32 cellular contexts compared by ENCODE assay signal in genomic region chr2:128058114-128058513, GRCh38.
"Had no signal": no experiment of that assay in that cellular context is flagged by ENCODE, and none has a peak within 500 bp of the region (broad histone marks: within the 10 kb centered on the region; RNA-seq: fewer than 3 reads in every experiment).

No MANE protein-coding gene starts in this region.

- H3K9me3 ChIP-seq: esophagus squamous epithelium, gastroesophageal sphincter had no signal

- H3K27ac Mint-ChIP-seq: activated CD4-positive, alpha-beta memory T cell treated with anti-CD3 and anti-CD28 coated beads for 36 hours; activated CD4-positive, alpha-beta T cell treated with anti-CD3 and anti-CD28 coated beads for 36 hours; activated CD4-positive, alpha-beta T cell treated with anti-CD3 and anti-CD28 coated beads, Interleukin-2, amount 10 ng/mL, durations not matched to agents 24 days and 14 days; activated CD8-positive, alpha-beta memory T cell treated with anti-CD3 and anti-CD28 coated beads, Interleukin-2, amount 10 ng/mL, durations not matched to agents 7 days and 5 days; activated CD8-positive, alpha-beta T cell treated with anti-CD3 and anti-CD28 coated beads, Interleukin-2, amount 10 ng/mL, durations not matched to agents 7 days and 5 days; activated naive CD4-positive, alpha-beta T cell treated with anti-CD3 and anti-CD28 coated beads, Interleukin-2, amount 10 ng/mL, durations not matched to agents 7 days and 5 days; activated naive CD8-positive, alpha-beta T cell; activated T-helper 1 cell treated with anti-CD3 and anti-CD28 coated beads, Interleukin-12 subunit alpha, Interleukin-12 subunit beta, Interleukin-2, Interleukin-4 antibody, amounts not matched to agents 30 ng/mL and 10 ng/mL and 1 ng/mL, durations not matched to agents 14 hours and 24 hours and 36 hours; activated T-helper 2 cell treated with anti-CD3 and anti-CD28 coated beads, Interferon-gamma antibody, Interleukin-2, Interleukin-4, amounts not matched to agents 10 μg/mL and 5 μg/mL and 100 μg/mL, durations not matched to agents 14 hours and 24 hours and 36 hours; effector memory CD8-positive, alpha-beta T cell; T-helper 17 cell; T-helper 2 cell treated with Interferon-gamma antibody and Interleukin-4, amounts not matched to agents 5 μg/mL and 100 μg/mL, for 36 hours had no signal

- H3K4me3 ChIP-seq: esophagus squamous epithelium, gastroesophageal sphincter had no signal

- ATAC-seq: activated CD4-positive, alpha-beta T cell treated with anti-CD3 and anti-CD28 coated beads for 36 hours; activated CD8-positive, alpha-beta memory T cell treated with anti-CD3 and anti-CD28 coated beads, Interleukin-2, amount 10 ng/mL, durations not matched to agents 7 days and 5 days; activated CD8-positive, alpha-beta T cell treated with anti-CD3 and anti-CD28 coated beads, Interleukin-2, amount 10 ng/mL, durations not matched to agents 7 days and 5 days; effector memory CD8-positive, alpha-beta T cell; gastroesophageal sphincter; T-helper 17 cell had no signal

- H3K27ac ChIP-seq: brain microvascular endothelial cell, epithelial cell of prostate, esophagus squamous epithelium, gastroesophageal sphincter had no signal

- H3K27me3 ChIP-seq: brain microvascular endothelial cell had no signal

- H3K36me3 ChIP-seq: brain microvascular endothelial cell, esophagus squamous epithelium, gastroesophageal sphincter had no signal

- DNase-seq: activated CD4-positive, alpha-beta memory T cell treated with anti-CD3 and anti-CD28 coated beads for 36 hours; activated CD4-positive, alpha-beta T cell treated with anti-CD3 and anti-CD28 coated beads for 36 hours; activated CD4-positive, alpha-beta T cell treated with anti-CD3 and anti-CD28 coated beads, Interleukin-2, amount 10 ng/mL, durations not matched to agents 24 days and 14 days; activated CD4-positive, CD25-positive, alpha-beta regulatory T cell; activated CD4-positive, CD25-positive, alpha-beta regulatory T cell treated with anti-CD3 and anti-CD28 coated beads, Interleukin-2, amount 50 U/mL, for 72 hours; activated CD8-positive, alpha-beta memory T cell treated with anti-CD3 and anti-CD28 coated beads, Interleukin-2, amount 10 ng/mL, durations not matched to agents 7 days and 5 days; activated CD8-positive, alpha-beta memory T cell treated with anti-CD3 and anti-CD28 coated beads, Interleukin-2, amount 50 U/mL, for 4 hours; activated CD8-positive, alpha-beta T cell treated with anti-CD3 and anti-CD28 coated beads, Interleukin-2, amount 10 ng/mL, durations not matched to agents 7 days and 5 days; activated effector memory CD4-positive, alpha-beta T cell treated with anti-CD3 and anti-CD28 coated beads, Interleukin-2, amount 50 U/mL, for 16 hours; activated naive CD4-positive, alpha-beta T cell; activated naive CD4-positive, alpha-beta T cell treated with anti-CD3 and anti-CD28 coated beads, Interleukin-2, amount 10 ng/mL, durations not matched to agents 7 days and 5 days; activated T-cell treated with anti-CD3 and anti-CD28 coated beads, Interleukin-2, amount 50 U/mL, for 1 hour; activated T-cell treated with anti-CD3 and anti-CD28 coated beads, Interleukin-2, amount 50 U/mL, for 48 hours; amniotic stem cell; anterior cingulate cortex; brain microvascular endothelial cell; cortex of kidney; dermis blood vessel endothelial cell; effector CD4-positive, alpha-beta T cell; effector memory CD8-positive, alpha-beta T cell; esophagus squamous epithelium; foreskin melanocyte; hippocampal formation; T-helper 17 cell; T1000 had no signal

- H3K9me3 Mint-ChIP-seq: activated CD4-positive, alpha-beta memory T cell treated with anti-CD3 and anti-CD28 coated beads for 36 hours; activated CD4-positive, alpha-beta T cell treated with anti-CD3 and anti-CD28 coated beads, Interleukin-2, amount 10 ng/mL, durations not matched to agents 24 days and 14 days; activated naive CD4-positive, alpha-beta T cell treated with anti-CD3 and anti-CD28 coated beads, Interleukin-2, amount 10 ng/mL, durations not matched to agents 7 days and 5 days; activated T-helper 1 cell treated with anti-CD3 and anti-CD28 coated beads, Interleukin-12 subunit alpha, Interleukin-12 subunit beta, Interleukin-2, Interleukin-4 antibody, amounts not matched to agents 30 ng/mL and 10 ng/mL and 1 ng/mL, durations not matched to agents 14 hours and 24 hours and 36 hours; activated T-helper 2 cell treated with anti-CD3 and anti-CD28 coated beads, Interferon-gamma antibody, Interleukin-2, Interleukin-4, amounts not matched to agents 10 μg/mL and 5 μg/mL and 100 μg/mL, durations not matched to agents 14 hours and 24 hours and 36 hours; central memory CD8-positive, alpha-beta T cell; effector memory CD8-positive, alpha-beta T cell; T-helper 2 cell treated with Interferon-gamma antibody and Interleukin-4, amounts not matched to agents 5 μg/mL and 100 μg/mL, for 36 hours had no signal

- H3K36me3 Mint-ChIP-seq: activated CD4-positive, alpha-beta memory T cell treated with anti-CD3 and anti-CD28 coated beads for 36 hours; activated CD8-positive, alpha-beta memory T cell treated with anti-CD3 and anti-CD28 coated beads, Interleukin-2, amount 10 ng/mL, durations not matched to agents 7 days and 5 days; activated naive CD4-positive, alpha-beta T cell treated with anti-CD3 and anti-CD28 coated beads, Interleukin-2, amount 10 ng/mL, durations not matched to agents 7 days and 5 days; activated naive CD8-positive, alpha-beta T cell had no signal
